9 cellular contexts compared by ENCODE assay signal in genomic region chr11:64878223-64878493, GRCh38. TPM values are rescaled to one million over a fixed set of nuclear protein-coding genes. Genes with fewer than 3 reads are reported as not detected.
A peak's percentile ranks its signal among the peaks of the same experiment; 100 is the strongest.
DNase-seq lines count a peak whose midpoint lies in the region; ATAC-seq and TF ChIP-seq lines count a peak whose summit lies in the region.
"Had no signal": no experiment of that assay in that cellular context is flagged by ENCODE, and none has a peak within 500 bp of the region (broad histone marks: within the 10 kb centered on the region; RNA-seq: fewer than 3 reads in every experiment).

No MANE protein-coding gene starts in this region.

- intact Hi-C loops in sciatic nerve (cut with DNase I): no loop called here

- DNase-seq in GM23338 (ENCODE audit: low spot score): no peak
- DNase-seq in glutamatergic neuron: no peak
- DNase-seq in sciatic nerve (ENCODE audit: low spot score): no peak
- DNase-seq in stimulated activated CD4-positive, alpha-beta T cell treated with anti-CD3 and anti-CD28 coated beads, Interleukin-2, amount 100 ng/mL, for 48 hours: no peak
- no peak for DNase-seq in pons (ENCODE audit: low spot score)

- ATAC-seq in GM23338: no peak
- ATAC-seq in sciatic nerve: peak; percentile 8
- no peak for ATAC-seq in GM18520 (IDR thresholded peaks at IDR 0.05; ENCODE audit: unreplicated experiment)

- H3K4me3 Mint-ChIP-seq in GM23338 (peak overlapping the region; percentile 76), glutamatergic neuron (ENCODE audit: unreplicated experiment) (peak overlapping the region; percentile 99)

- peak overlapping the region; percentile 93 for H3K4me2 ChIP-seq in GM23338

- H3K79me2 ChIP-seq in ACC112 (ENCODE audit: control insufficient read depth, insufficient read depth, low read length, unreplicated experiment) (peaks cover 45% of the 10 kb centered on the region), GM23338 (replicated peaks; ENCODE audit: insufficient read depth) (peaks cover 21% of the 10 kb centered on the region)

- H3K36me3 ChIP-seq in ACC112 (ENCODE audit: insufficient read depth, low read length) (no peaks in the 10 kb centered on the region; the same call in 1 of the 2 replicates), GM23338 (ENCODE audit: insufficient read depth) (no peaks in the 10 kb centered on the region)

- H3K4me3 ChIP-seq in ACC112 (ENCODE audit: low read depth, low read length) (peak overlapping the region; percentile 86), GM23338 (peak overlapping the region; percentile 98), WI38 (ENCODE audit: low read depth, low read length) (peak overlapping the region; percentile 99)

- H3K4me1 ChIP-seq in ACC112 (ENCODE audit: control insufficient read depth, insufficient read depth, low read length, unreplicated experiment) (peaks cover 29% of the 10 kb centered on the region), GM23338 (ENCODE audit: insufficient read depth) (peaks cover 15% of the 10 kb centered on the region; the same call in 1 of the 2 replicates)

- H3K27me3 ChIP-seq in ACC112 (ENCODE audit: insufficient read depth, low read length) (no peaks in the 10 kb centered on the region), GM23338 (ENCODE audit: insufficient read depth) (peaks cover 5% of the 10 kb centered on the region; the same call in 1 of the 2 replicates)

- H3K36me3 Mint-ChIP-seq in GM23338 (ENCODE audit: low read depth) (peaks cover 4% of the 10 kb centered on the region; the same call in 1 of the 3 replicates), glutamatergic neuron (ENCODE audit: unreplicated experiment) (no peaks in the 10 kb centered on the region)

- H3K9me3 Mint-ChIP-seq in GM23338 (no peaks in the 10 kb centered on the region), glutamatergic neuron (ENCODE audit: unreplicated experiment) (peaks cover 9% of the 10 kb centered on the region)

- H3K27me3 Mint-ChIP-seq in GM23338 (ENCODE audit: insufficient read depth, low read depth, poor library complexity): peaks cover 8% of the 10 kb centered on the region
- peaks cover 17% of the 10 kb centered on the region for H3K27me3 Mint-ChIP-seq in glutamatergic neuron (ENCODE audit: unreplicated experiment)

- H3K9me2 ChIP-seq in GM23338 (ENCODE audit: insufficient read depth): no peaks in the 10 kb centered on the region

- H3F3A ChIP-seq in GM23338 (replicated peaks; ENCODE audit: low read depth): 0 out of 2 replicates have a peak, but pooled peaks cover 3% of the 10 kb centered on the region

- H3K27ac ChIP-seq in ACC112 (ENCODE audit: low read depth, low read length) (peak overlapping the region; percentile 5; the same call in 1 of the 2 replicates), GM23338 (ENCODE audit: low read depth) (no peak overlapping the region)

- H2AFZ ChIP-seq in ACC112 (ENCODE audit: low read length, unreplicated experiment) (no peak overlapping the region), GM23338 (peak overlapping the region; percentile 98)

- no peaks in the 10 kb centered on the region; the same call in 1 of the 2 replicates for H4K20me1 ChIP-seq in GM23338 (replicated peaks; ENCODE audit: insufficient read depth)

- H3K27ac Mint-ChIP-seq in GM23338: no peak overlapping the region
- peak overlapping the region; percentile 64 for H3K27ac Mint-ChIP-seq in glutamatergic neuron (ENCODE audit: unreplicated experiment)

- TF ChIP-seq CTCF in GM23338 (conservative IDR thresholded peaks at IDR 0.05; ENCODE audit: low read depth in 2 of 2) (no peak), WI38 (IDR thresholded peaks at IDR 0.05; ENCODE audit: low read depth, low read length) (no peak), glutamatergic neuron (IDR thresholded peaks at IDR 0.05; ENCODE audit: partially characterized antibody, unreplicated experiment) (no peak)

- peaks cover 29% of the 10 kb centered on the region for H3K4me1 Mint-ChIP-seq in GM23338
- peaks cover 23% of the 10 kb centered on the region for H3K4me1 Mint-ChIP-seq in glutamatergic neuron (ENCODE audit: low read depth, unreplicated experiment)

TF ChIP-seq in GM23338, 12 proteins besides CTCF, POLR2A, EP300 and RAD21 (continues in another document):
- TF ChIP-seq STAT1 (IDR thresholded peaks at IDR 0.05; ENCODE audit: unreplicated experiment) (no peak), NANOG (IDR thresholded peaks at IDR 0.05; ENCODE audit: borderline replicate concordance) (no peak), ZNF331 (CRISPR knock-in tag; IDR thresholded peaks at IDR 0.05; ENCODE audit: low read depth) (no peak), ETS1 (IDR thresholded peaks at IDR 0.05) (no peak), REST (IDR thresholded peaks at IDR 0.05; ENCODE audit: unreplicated experiment) (no peak), EZH2phosphoT487 (IDR thresholded peaks at IDR 0.05; ENCODE audit: unreplicated experiment) (no peak), CREB1 (CRISPR knock-in tag; IDR thresholded peaks at IDR 0.05; ENCODE audit: low read depth) (no peak), ZNF114 (CRISPR knock-in tag; IDR thresholded peaks at IDR 0.05) (no peak), EZH2 (IDR thresholded peaks at IDR 0.05; ENCODE audit: low read depth, unreplicated experiment) (no peak), POLR2AphosphoS5 (IDR thresholded peaks at IDR 0.05; ENCODE audit: low read depth) (no peak), JUNB (IDR thresholded peaks at IDR 0.05; ENCODE audit: unreplicated experiment) (no peak)

RNA-seq across cellular contexts. Expression of gene EHD1, which starts 0.3 kb away (rescaled TPM):
- 43.8 and 69.7 TPM in 2 replicates for total RNA-seq in GM23338 (2014; rRNA removed; shearing (Covaris generic))
- polyA plus RNA-seq in GM23338 (2016; fragmentation: Nextera tagmentation; extraction: Ambion mirVana): 16.7 and 16.9 TPM in 2 replicates
- 114 TPM for total RNA-seq in glutamatergic neuron (ENCODE audit: unreplicated experiment)
- 64.5 TPM for total RNA-seq in sciatic nerve

RNA-seq across cellular contexts. Expression of gene CDC42BPG, which starts 33.7 kb away (rescaled TPM):
- total RNA-seq in GM23338 (2014; rRNA removed; shearing (Covaris generic)): 10.1 and 11.6 TPM in 2 replicates
- polyA plus RNA-seq in GM23338 (2016; fragmentation: Nextera tagmentation; extraction: Ambion mirVana): 1.8 and 2.3 TPM in 2 replicates
- total RNA-seq in glutamatergic neuron (ENCODE audit: unreplicated experiment) (2.3 TPM), sciatic nerve (0.58 TPM)

RNA-seq across cellular contexts. Expression of gene ATG2A, which starts 38.9 kb away (rescaled TPM):
- 26.2 and 31.7 TPM in 2 replicates for total RNA-seq in GM23338 (2014; rRNA removed; shearing (Covaris generic))
- polyA plus RNA-seq in GM23338 (2016; fragmentation: Nextera tagmentation; extraction: Ambion mirVana): 8.7 and 9.2 TPM in 2 replicates
- total RNA-seq in glutamatergic neuron (ENCODE audit: unreplicated experiment) (25.9 TPM), sciatic nerve (28.0 TPM)

RNA-seq across cellular contexts. Expression of gene PPP2R5B, which starts 46.3 kb away (rescaled TPM):
- 3.3 and 5.8 TPM in 2 replicates for total RNA-seq in GM23338 (2014; rRNA removed; shearing (Covaris generic))
- 2.6 and 2.8 TPM in 2 replicates for polyA plus RNA-seq in GM23338 (2016; fragmentation: Nextera tagmentation; extraction: Ambion mirVana)
- 148 TPM for total RNA-seq in glutamatergic neuron (ENCODE audit: unreplicated experiment)
- 21.1 TPM for total RNA-seq in sciatic nerve

RNA-seq across cellular contexts. Expression of gene GPHA2, which starts 57.5 kb away (rescaled TPM):
- total RNA-seq in GM23338 (2014; rRNA removed; shearing (Covaris generic)): 0.83 TPM in 1 of 2 replicates, not detected in the other
- 1.8 and 3.6 TPM in 2 replicates for polyA plus RNA-seq in GM23338 (2016; fragmentation: Nextera tagmentation; extraction: Ambion mirVana)
- total RNA-seq in glutamatergic neuron (ENCODE audit: unreplicated experiment) (not detected), sciatic nerve (not detected)
- total RNA-seq: glomerular endothelial cell had no signal
